ENCODE assay signal across 10 cellular contexts in the genomic region with DNA sequence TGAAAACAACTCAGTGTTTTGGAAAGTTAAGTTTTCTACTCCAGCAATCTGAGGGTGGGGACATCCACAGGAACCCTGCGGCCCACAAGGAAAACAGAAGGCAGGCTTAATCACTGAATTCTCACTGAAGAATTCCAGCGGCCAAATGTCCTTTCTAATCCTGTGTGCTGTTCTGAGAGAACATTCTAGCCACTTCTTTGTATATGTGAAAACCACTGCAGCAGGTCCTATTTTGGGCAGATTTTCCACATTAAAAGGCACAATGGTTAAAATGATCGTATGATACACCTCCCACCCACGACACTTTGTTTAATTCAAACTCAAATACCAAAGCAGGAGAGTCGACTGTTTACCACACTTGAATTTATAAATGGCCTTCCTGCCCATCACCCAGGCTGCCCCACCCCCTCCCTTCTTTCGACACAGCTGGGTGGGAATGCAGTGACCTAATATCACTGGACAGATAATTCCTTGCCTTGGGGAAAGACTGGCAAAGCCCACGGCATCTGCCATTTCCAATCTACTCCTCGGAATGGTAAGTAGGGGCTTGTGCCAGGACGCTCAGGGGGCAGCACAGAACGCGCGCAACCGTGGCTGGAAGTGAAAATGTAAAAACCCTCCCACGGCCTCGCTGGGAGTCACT.
A peak's percentile ranks its signal among the peaks of the same experiment; 100 is the strongest.
DNase-seq lines count a peak whose midpoint lies in the region; ATAC-seq and TF ChIP-seq lines count a peak whose summit lies in the region.
"Had no signal": no experiment of that assay in that cellular context is flagged by ENCODE, and none has a peak within 500 bp of the region (broad histone marks: within the 10 kb centered on the region; RNA-seq: fewer than 3 reads in every experiment).

No MANE protein-coding gene starts in this region.

- DNase-seq in mesenteric fat pad (ENCODE audit: low spot score) = peak; percentile 89
- DNase-seq in suprapubic skin (ENCODE audit: low spot score in 2 of 2) = peak in 1 of 2 donors; percentile 82
- no peak for DNase-seq in activated CD4-positive, alpha-beta T cell treated with anti-CD3 and anti-CD28 coated beads for 36 hours
- no peak for DNase-seq in UCSD-AML1 (lab: John Stamatoyannopoulos, UW; ENCODE audit: unreplicated experiment)
- DNase-seq: activated CD8-positive, alpha-beta memory T cell treated with anti-CD3 and anti-CD28 coated beads for 24 hours; midbrain had no signal

- peaks cover 2% of the 10 kb centered on the region for H3K27me3 Mint-ChIP-seq in activated CD4-positive, alpha-beta T cell treated with anti-CD3 and anti-CD28 coated beads for 36 hours

- peaks cover 12% of the 10 kb centered on the region in 2 donors for H3K4me1 ChIP-seq in esophagus (ENCODE audit: control insufficient read depth in 2 of 2, insufficient read depth in 2 of 2, low read length in 1 of 2)
- H3K4me1 ChIP-seq in suprapubic skin = peaks cover 33% of the 10 kb centered on the region

- H3K27ac ChIP-seq in esophagus (ENCODE audit: low read depth in 2 of 2, low read length in 1 of 2) (peak overlapping the region; percentile 65 to 74), suprapubic skin (peak overlapping the region; percentile 53)

- H3K9me3 Mint-ChIP-seq in activated CD4-positive, alpha-beta T cell treated with anti-CD3 and anti-CD28 coated beads for 36 hours (ENCODE audit: low read depth) = no peaks in the 10 kb centered on the region

- no peak for ATAC-seq in activated CD4-positive, alpha-beta T cell treated with anti-CD3 and anti-CD28 coated beads for 36 hours
- ATAC-seq in HG02759 (IDR thresholded peaks at IDR 0.05; ENCODE audit: unreplicated experiment) = no peak
- ATAC-seq in HG02610 (IDR thresholded peaks at IDR 0.05; ENCODE audit: unreplicated experiment) = no peak

- intact Hi-C loops in activated CD4-positive, alpha-beta T cell treated with anti-CD3 and anti-CD28 coated beads for 36 hours (cut with DNase I, micrococcal nuclease) = no loop called here

- WGBS in esophagus, 2 donors = 57 to 59% methylated on average over 15 of the region's 15 CpGs
- 52% methylated on average over 15 of the region's 15 CpGs for WGBS in suprapubic skin

- H3K4me3 ChIP-seq in esophagus (ENCODE audit: low read depth in 1 of 2, low read length in 2 of 2) = no peak overlapping the region
- no peak overlapping the region for H3K4me3 ChIP-seq in suprapubic skin

- POLR2A ChIA-PET in activated CD4-positive, alpha-beta T cell treated with anti-CD3 and anti-CD28 coated beads for 36 hours (lab: Charles Lee) = no interaction called here

- H3K4me1 Mint-ChIP-seq in activated CD4-positive, alpha-beta T cell treated with anti-CD3 and anti-CD28 coated beads for 36 hours = no peaks in the 10 kb centered on the region

- no peak for TF ChIP-seq POLR2A in suprapubic skin (IDR thresholded peaks at IDR 0.05)

- H3K27ac Mint-ChIP-seq in activated CD4-positive, alpha-beta T cell treated with anti-CD3 and anti-CD28 coated beads for 36 hours = no peak overlapping the region

- H3K9me3 ChIP-seq in esophagus (ENCODE audit: control insufficient read depth in 2 of 2, insufficient read depth in 1 of 2, low read depth in 1 of 2, low read length in 1 of 2) (no peaks in the 10 kb centered on the region), suprapubic skin (no peaks in the 10 kb centered on the region)

- H3K36me3 ChIP-seq in esophagus (ENCODE audit: control insufficient read depth in 2 of 2, insufficient read depth in 2 of 2, low read length in 1 of 2) (peaks cover 0 to 2% of the 10 kb centered on the region in 2 donors), suprapubic skin (no peaks in the 10 kb centered on the region)

- no peak for TF ChIP-seq CTCF in suprapubic skin (IDR thresholded peaks at IDR 0.05)

- H3K27me3 ChIP-seq in esophagus (ENCODE audit: control insufficient read depth in 1 of 2, insufficient read depth in 2 of 2, low read length in 2 of 2) = no peaks in the 10 kb centered on the region
- no peaks in the 10 kb centered on the region for H3K27me3 ChIP-seq in suprapubic skin

- H3K36me3 Mint-ChIP-seq in activated CD4-positive, alpha-beta T cell treated with anti-CD3 and anti-CD28 coated beads for 36 hours (ENCODE audit: low read depth) = no peaks in the 10 kb centered on the region

- no peak overlapping the region for H3K4me3 Mint-ChIP-seq in activated CD4-positive, alpha-beta T cell treated with anti-CD3 and anti-CD28 coated beads for 36 hours

- TF ChIP-seq EP300 in Ishikawa (IDR thresholded peaks at IDR 0.05; ENCODE audit: borderline replicate concordance) = no peak
- TF ChIP-seq EP300 in suprapubic skin (IDR thresholded peaks at IDR 0.05) = peak; percentile 38

- no peak for TF ChIP-seq RAD21 in Ishikawa (IDR thresholded peaks at IDR 0.05; ENCODE audit: low read depth)

- CTCF ChIA-PET in activated CD4-positive, alpha-beta T cell treated with anti-CD3 and anti-CD28 coated beads for 36 hours (lab: Charles Lee) = interaction anchor here (0.8 kb wide), 1 partner anchor 86 kb away, joined by 4 read pairs; no protein-coding TSS in a partner anchor

TF ChIP-seq in Ishikawa, 13 proteins besides CTCF, POLR2A, EP300 and RAD21:
- 0 out of 2 replicates have a peak, but pooled peaks have one; percentile 52 for TF ChIP-seq CEBPB (IDR thresholded peaks at IDR 0.05)
- TF ChIP-seq, protein P1, sequence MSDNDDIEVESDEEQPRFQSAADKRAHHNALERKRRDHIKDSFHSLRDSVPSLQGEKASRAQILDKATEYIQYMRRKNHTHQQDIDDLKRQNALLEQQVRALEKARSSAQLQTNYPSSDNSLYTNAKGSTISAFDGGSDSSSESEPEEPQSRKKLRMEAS (IDR thresholded peaks at IDR 0.05) = no peak
TF ChIP-seq in Ishikawa: peak in this region for 1.
